8 cellular contexts compared by ENCODE assay signal in the genomic region with DNA sequence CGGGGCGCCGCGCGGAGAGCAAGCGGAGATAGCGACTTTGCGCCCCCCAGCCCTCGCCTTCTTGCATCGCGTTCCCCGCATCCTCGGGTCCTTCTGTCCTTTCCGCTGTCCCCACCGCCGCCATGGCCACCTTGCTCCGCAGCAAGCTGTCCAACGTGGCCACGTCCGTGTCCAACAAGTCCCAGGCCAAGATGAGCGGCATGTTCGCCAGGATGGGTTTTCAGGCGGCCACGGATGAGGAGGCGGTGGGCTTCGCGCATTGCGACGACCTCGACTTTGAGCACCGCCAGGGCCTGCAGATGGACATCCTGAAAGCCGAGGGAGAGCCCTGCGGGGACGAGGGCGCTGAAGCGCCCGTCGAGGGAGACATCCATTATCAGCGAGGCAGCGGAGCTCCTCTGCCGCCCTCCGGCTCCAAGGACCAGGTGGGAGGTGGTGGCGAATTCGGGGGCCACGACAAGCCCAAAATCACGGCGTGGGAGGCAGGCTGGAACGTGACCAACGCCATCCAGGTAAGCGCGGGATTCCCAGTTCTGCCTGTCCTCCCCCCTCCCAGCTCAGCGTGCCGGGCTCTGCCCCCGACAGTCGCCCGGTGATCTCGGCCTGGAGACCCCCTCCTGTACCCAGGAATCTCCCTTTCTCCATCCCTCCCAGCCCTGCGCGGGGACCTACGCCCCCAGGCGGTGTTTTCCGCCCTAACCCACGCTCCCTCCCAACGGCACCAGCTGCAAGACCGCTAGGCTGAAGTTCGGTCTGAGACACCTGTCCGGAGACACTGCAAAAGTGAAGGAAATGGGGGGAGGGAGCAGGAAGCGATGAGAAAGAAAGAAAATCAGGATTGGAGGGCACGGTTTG. TPM values are rescaled to one million over a fixed set of nuclear protein-coding genes. Genes with fewer than 3 reads are reported as not detected.
DNase-seq lines count a peak whose midpoint lies in the region; ATAC-seq and TF ChIP-seq lines count a peak whose summit lies in the region.

No MANE protein-coding gene starts in this region.

- no peaks in the 10 kb centered on the region for H3K9me3 Mint-ChIP-seq in activated naive CD4-positive, alpha-beta T cell treated with anti-CD3 and anti-CD28 coated beads, Interleukin-2, amount 50 U/mL, for 24 hours
- H3K9me3 Mint-ChIP-seq in naive thymus-derived CD8-positive, alpha-beta T cell, result peaks cover 0 to 2% (median 0%) of the 10 kb centered on the region in 9 donors

- CTCF ChIA-PET in HEK293T (lab: Yijun Ruan, JAX), result interaction anchor here (0.5 to 3.1 kb wide), 6 partner anchors 10 to 103 kb away, joined by 3 to 7 read pairs (median 3); no protein-coding TSS in a partner anchor

- no peak overlapping the region for H3K4me3 ChIP-seq in uterus

- H3K27me3 ChIP-seq in uterus, result peaks cover 16 to 52% of the 10 kb centered on the region in 2 donors

- intact Hi-C loops in uterus (cut with DNase I; ENCODE audit: low total_unique reads), result no loop called here

- no peaks in the 10 kb centered on the region for H3K36me3 Mint-ChIP-seq in activated naive CD4-positive, alpha-beta T cell treated with anti-CD3 and anti-CD28 coated beads, Interleukin-2, amount 50 U/mL, for 24 hours
- H3K36me3 Mint-ChIP-seq in naive thymus-derived CD8-positive, alpha-beta T cell, result peaks cover 0 to 17% (median 0%) of the 10 kb centered on the region in 3 donors

- peaks cover 73% of the 10 kb centered on the region for H3K27me3 Mint-ChIP-seq in activated naive CD4-positive, alpha-beta T cell treated with anti-CD3 and anti-CD28 coated beads, Interleukin-2, amount 50 U/mL, for 24 hours
- peaks cover 64 to 98% (median 81%) of the 10 kb centered on the region in 5 donors for H3K27me3 Mint-ChIP-seq in naive thymus-derived CD8-positive, alpha-beta T cell

- POLR2A ChIA-PET in HEK293T (lab: Yijun Ruan, JAX), result interaction anchor here (1.2 kb wide), 1 partner anchor 66 kb away, joined by 3 read pairs; no protein-coding TSS in a partner anchor
- POLR2A ChIA-PET in naive thymus-derived CD8-positive, alpha-beta T cell (lab: Charles Lee), result no interaction called here

- no peaks in the 10 kb centered on the region for H3K36me3 ChIP-seq in uterus

- H3K9me3 ChIP-seq in uterus, result no peaks in the 10 kb centered on the region

- peak overlapping the region; percentile 44 for H3K27ac Mint-ChIP-seq in activated naive CD4-positive, alpha-beta T cell treated with anti-CD3 and anti-CD28 coated beads, Interleukin-2, amount 50 U/mL, for 24 hours
- H3K27ac Mint-ChIP-seq in naive thymus-derived CD8-positive, alpha-beta T cell, result no peak overlapping the region

- no peak for TF ChIP-seq CTCF in uterus (IDR thresholded peaks at IDR 0.05)

- H3K27ac ChIP-seq in uterus, result no peak overlapping the region

- DNase-seq in NCI-H82 (lab: John Stamatoyannopoulos, UW) (peak; percentile 31), NCI-H82 treated with DMSO at 0.1 percent for 48 hours (lab: John Stamatoyannopoulos, UW; ENCODE audit: unreplicated experiment) (no peak), HEK293T (ENCODE audit: extremely low spot score) (no peak), uterus (no peak), left lobe of liver (ENCODE audit: low spot score) (no peak)
- DNase-seq in naive thymus-derived CD8-positive, alpha-beta T cell, result no peak

- no peak for ATAC-seq in naive thymus-derived CD8-positive, alpha-beta T cell
- no peak for ATAC-seq in GM21526 (IDR thresholded peaks at IDR 0.05; ENCODE audit: low FRiP score, unreplicated experiment)
- no peak for ATAC-seq in left lobe of liver

- peak overlapping the region; percentile 53 for H3K4me3 Mint-ChIP-seq in activated naive CD4-positive, alpha-beta T cell treated with anti-CD3 and anti-CD28 coated beads, Interleukin-2, amount 50 U/mL, for 24 hours
- H3K4me3 Mint-ChIP-seq in naive thymus-derived CD8-positive, alpha-beta T cell, result peak overlapping the region in 9 of 10 donors; percentile 16 to 71 (median 61)

- no peak for TF ChIP-seq POLR2A in uterus (IDR thresholded peaks at IDR 0.05)

- peaks cover 0 to 16% of the 10 kb centered on the region in 2 donors for H3K4me1 ChIP-seq in uterus

- H3K4me1 Mint-ChIP-seq in activated naive CD4-positive, alpha-beta T cell treated with anti-CD3 and anti-CD28 coated beads, Interleukin-2, amount 50 U/mL, for 24 hours, result peaks cover 55% of the 10 kb centered on the region
- H3K4me1 Mint-ChIP-seq in naive thymus-derived CD8-positive, alpha-beta T cell, result peaks cover 32 to 63% (median 55%) of the 10 kb centered on the region in 4 donors

TF ChIP-seq in HEK293T, 16 proteins besides CTCF, POLR2A, EP300 and RAD21:
- TF ChIP-seq FOXK2 (IDR thresholded peaks at IDR 0.05) (no peak), SUZ12 (IDR thresholded peaks at IDR 0.05) (0 out of 2 replicates have a peak, but pooled peaks have one; percentile 34)
TF ChIP-seq in HEK293T: peak in this region for 1.

RNA-seq across cellular contexts. Expression of a gene that starts 0.5 kb away (rescaled TPM):
- total RNA-seq in naive thymus-derived CD8-positive, alpha-beta T cell, result not detected
- not detected for polyA plus RNA-seq in naive thymus-derived CD8-positive, alpha-beta T cell
- total RNA-seq in uterus (not detected), left lobe of liver (not detected)

RNA-seq across cellular contexts. Expression of a gene that starts 23.4 kb away (rescaled TPM):
- 10 to 100 TPM; 20.7 to 21.8 TPM for total RNA-seq in naive thymus-derived CD8-positive, alpha-beta T cell
- polyA plus RNA-seq in naive thymus-derived CD8-positive, alpha-beta T cell, result 10 to 100 TPM in 2 of 3 donors, 1 to 10 TPM in 1; 8.8 to 10.3 (median 10.2) TPM
- 10 to 100 TPM in 3 of 4 donors, 1 to 10 TPM in 1; 3.8 to 12.4 (median 11.7) TPM for total RNA-seq in uterus
- 6.6 TPM for total RNA-seq in left lobe of liver
